In genomic region chr12:109797905-109798669, GRCh38 we compare ENCODE assay signal across 11 cellular contexts. TPM values are rescaled to one million over a fixed set of nuclear protein-coding genes. Genes with fewer than 3 reads are reported as not detected.
DNase-seq lines count a peak whose midpoint lies in the region; ATAC-seq and TF ChIP-seq lines count a peak whose summit lies in the region.
"Had no signal": no experiment of that assay in that cellular context is flagged by ENCODE, and none has a peak within 500 bp of the region (broad histone marks: within the 10 kb centered on the region; RNA-seq: fewer than 3 reads in every experiment).

No MANE protein-coding gene starts in this region.

- H3K4me1 Mint-ChIP-seq in activated T-cell treated with anti-CD3 and anti-CD28 coated beads, Interleukin-2, amount 50 U/mL, for 4 hours (ENCODE audit: low read depth): no peaks in the 10 kb centered on the region
- H3K4me1 Mint-ChIP-seq: IgD-negative memory B cell had no signal

- peaks cover 8% of the 10 kb centered on the region for H3K27me3 Mint-ChIP-seq in activated T-cell treated with anti-CD3 and anti-CD28 coated beads, Interleukin-2, amount 50 U/mL, for 4 hours (ENCODE audit: low read depth)

- no peaks in the 10 kb centered on the region for H3K36me3 Mint-ChIP-seq in activated T-cell treated with anti-CD3 and anti-CD28 coated beads, Interleukin-2, amount 50 U/mL, for 4 hours (ENCODE audit: insufficient read depth)

- H3K4me3 ChIP-seq in fibroblast of the aortic adventitia (ENCODE audit: low read depth, low read length): no peak overlapping the region

- H3K9me3 Mint-ChIP-seq in activated T-cell treated with anti-CD3 and anti-CD28 coated beads, Interleukin-2, amount 50 U/mL, for 4 hours: no peaks in the 10 kb centered on the region
- H3K9me3 Mint-ChIP-seq: IgD-negative memory B cell had no signal

- ATAC-seq in activated T-cell treated with anti-CD3 and anti-CD28 coated beads, Interleukin-2, amount 50 U/mL, for 4 hours: no peak

- H3K4me3 Mint-ChIP-seq in activated T-cell treated with anti-CD3 and anti-CD28 coated beads, Interleukin-2, amount 50 U/mL, for 4 hours: no peak overlapping the region
- H3K4me3 Mint-ChIP-seq: IgD-negative memory B cell had no signal

- TF ChIP-seq CTCF in GM12873 (IDR thresholded peaks at IDR 0.05; ENCODE audit: insufficient read depth, low read depth, low read length, missing control alignments): peak; percentile 41
- TF ChIP-seq CTCF in fibroblast of the aortic adventitia (IDR thresholded peaks at IDR 0.05; ENCODE audit: insufficient read depth, low read length): peak; percentile 10

- DNase-seq in Ammon's horn (ENCODE audit: low spot score) (peak; percentile 21), OCI-M1 (lab: John Stamatoyannopoulos, UW) (peak; percentile 27), fibroblast of the aortic adventitia (ENCODE audit: low read depth) (no peak), NCI-H226 (no peak), NCI-H510A (lab: John Stamatoyannopoulos, UW) (no peak), epidermal melanocyte (ENCODE audit: insufficient read length, low spot score) (no peak)
- DNase-seq in activated T-cell treated with anti-CD3 and anti-CD28 coated beads, Interleukin-2, amount 50 U/mL, for 4 hours: no peak
- DNase-seq: midbrain; stimulated activated CD4-positive, alpha-beta T cell treated with anti-CD3 and anti-CD28 coated beads, Interleukin-15, amount 100 ng/mL, for 24 hours had no signal

RNA-seq across cellular contexts. Expression of gene TRPV4, which starts 35.1 kb away (rescaled TPM):
- 0.25 and 2.1 TPM in 2 replicates for total RNA-seq in fibroblast of the aortic adventitia (ENCODE audit: low replicate concordance)
- total RNA-seq in activated T-cell treated with anti-CD3 and anti-CD28 coated beads, Interleukin-2, amount 50 U/mL, for 4 hours: not detected

Comparison
In these comparisons a context has a peak if more than half of its experiments do, and no peak if none do; other contexts are left out.
1. DNase-seq: peak in Ammon's horn (single experiment) and OCI-M1 (single experiment); none in fibroblast of the aortic adventitia (single experiment), NCI-H226 (single experiment), activated T-cell treated with anti-CD3 and anti-CD28 coated beads, Interleukin-2, amount 50 U/mL, for 4 hours (single experiment), NCI-H510A (single experiment) and epidermal melanocyte (single experiment).